ENCODE assay signal across 8 cellular contexts in the genomic region with DNA sequence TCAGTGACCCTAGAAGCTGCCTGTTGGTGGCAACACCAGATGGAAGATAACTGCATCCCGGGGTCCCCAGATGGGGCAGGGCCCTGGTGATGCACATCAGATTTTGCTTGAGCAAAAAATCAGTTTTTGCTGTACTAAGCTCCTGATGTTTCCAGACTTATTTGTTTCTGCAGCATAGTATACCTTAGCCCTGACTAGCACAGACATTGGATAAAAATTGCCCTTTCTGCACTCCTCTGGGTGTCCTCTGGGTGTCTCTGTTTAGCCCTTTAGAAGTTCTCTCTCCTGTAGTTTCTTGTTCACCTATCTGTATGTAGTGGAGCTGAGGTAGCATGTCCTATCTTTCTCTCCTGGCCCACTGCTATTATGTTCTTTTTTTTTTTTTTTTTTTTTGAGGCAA. TPM values are rescaled to one million over a fixed set of nuclear protein-coding genes. Genes with fewer than 3 reads are reported as not detected.
DNase-seq lines count a peak whose midpoint lies in the region; ATAC-seq lines count a peak whose summit lies in the region.

No MANE protein-coding gene starts in this region.

- 78 to 94% methylated on average over 1 of the region's 1 CpG for WGBS in aorta, 2 donors

- intact Hi-C loops in aorta (cut with DNase I), result no loop called here

- DNase-seq in NCI-H1417 (lab: John Stamatoyannopoulos, UW) (peak in 2 of 3 experiments; percentile 30 to 34), NCI-H1417 treated with DMSO at 0.1 percent for 48 hours (lab: John Stamatoyannopoulos, UW) (no peak), HT1080 (ENCODE audit: low read depth) (peak; percentile 33), SKM-1 treated with dmso at 0.1 percent for 144 hours (lab: John Stamatoyannopoulos, UW; ENCODE audit: unreplicated experiment) (peak; percentile 26), iris pigment epithelial cell (ENCODE audit: low read depth) (peak; percentile 22), DMS153 treated with DMSO at 0.1 percent for 48 hours (lab: John Stamatoyannopoulos, UW; ENCODE audit: unreplicated experiment) (no peak), aorta (no peak)

- H3K4me1 ChIP-seq in aorta (ENCODE audit: control insufficient read depth in 1 of 2, insufficient read depth in 2 of 2, low read length in 2 of 2), result no peaks in the 10 kb centered on the region

- no peak overlapping the region for H3K27ac ChIP-seq in aorta (ENCODE audit: low read depth in 1 of 2, low read length in 2 of 2)

- H3K36me3 ChIP-seq in aorta (ENCODE audit: control insufficient read depth in 1 of 2, insufficient read depth in 2 of 2, low read length in 1 of 2), result no peaks in the 10 kb centered on the region

- ATAC-seq in aorta (ENCODE audit: low FRiP score) (no peak), GM19324 (IDR thresholded peaks at IDR 0.05; ENCODE audit: low FRiP score, unreplicated experiment) (no peak)

- no peaks in the 10 kb centered on the region for H3K27me3 ChIP-seq in aorta (ENCODE audit: control insufficient read depth in 1 of 2, insufficient read depth in 2 of 2, low read length in 1 of 2)

- H3K9me3 ChIP-seq in aorta (ENCODE audit: control insufficient read depth, low read length), result peaks cover 2% of the 10 kb centered on the region

- no peak overlapping the region for H3K4me3 ChIP-seq in aorta (ENCODE audit: low read length in 2 of 2)

RNA-seq across cellular contexts. Expression of a gene that starts 30.3 kb away (rescaled TPM):
- total RNA-seq in HT1080 (2014; rRNA removed; shearing (Covaris generic)), result not detected in 2 replicates
- not detected in 2 replicates for polyA plus RNA-seq in HT1080 (2015; cell fraction: cytosol; rRNA removed)
- polyA plus RNA-seq in HT1080 (2015; cell fraction: nucleus; rRNA removed), result not detected in 2 replicates
- total RNA-seq in aorta, result under 1 TPM in 1 of 2 donors, not detected in 1; 0.81 TPM
- not detected for polyA plus RNA-seq in aorta

RNA-seq across cellular contexts. Expression of a gene that starts 30.7 kb away (rescaled TPM):
- not detected in 2 replicates for total RNA-seq in HT1080 (2014; rRNA removed; shearing (Covaris generic))
- 0.01 TPM in 1 of 2 replicates, not detected in the other for polyA plus RNA-seq in HT1080 (2015; cell fraction: cytosol; rRNA removed)
- not detected in 2 replicates for polyA plus RNA-seq in HT1080 (2015; cell fraction: nucleus; rRNA removed)
- total RNA-seq in aorta, result under 1 TPM; 0.23 to 0.33 TPM
- under 1 TPM; 0.18 to 0.25 TPM for polyA plus RNA-seq in aorta

Comparison
In these comparisons a context has a peak if more than half of its experiments do, and no peak if none do; other contexts are left out.
1. DNase-seq: peak in NCI-H1417 (2 of 3), HT1080 (single experiment), SKM-1 treated with dmso at 0.1 percent for 144 hours (single experiment) and iris pigment epithelial cell (single experiment); none in NCI-H1417 treated with DMSO at 0.1 percent for 48 hours (single experiment), DMS153 treated with DMSO at 0.1 percent for 48 hours (single experiment) and aorta (0 of 2).